ENCODE assay signal across 28 cellular contexts in the genomic region with DNA sequence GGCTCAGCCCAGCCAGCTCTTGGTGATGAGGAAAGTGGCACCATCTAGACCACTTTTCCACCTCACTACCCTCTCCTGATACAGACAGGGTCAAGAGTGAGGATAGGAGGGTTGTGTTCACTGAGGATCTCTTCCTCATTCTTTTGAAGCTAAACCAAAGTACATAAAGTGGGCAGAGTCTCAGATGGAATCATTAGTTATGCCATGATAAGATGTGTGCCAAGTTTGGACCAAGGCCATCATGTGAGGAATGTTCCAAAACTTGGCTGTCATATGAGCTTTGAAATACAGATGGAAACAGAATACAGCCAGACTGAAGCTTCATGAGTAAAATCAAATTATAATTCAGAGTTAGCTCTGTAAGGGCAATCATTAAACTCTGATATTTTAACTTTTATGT. TPM values are rescaled to one million over a fixed set of nuclear protein-coding genes. Genes with fewer than 3 reads are reported as not detected.
"Had no signal": no experiment of that assay in that cellular context is flagged by ENCODE, and none has a peak within 500 bp of the region (broad histone marks: within the 10 kb centered on the region; RNA-seq: fewer than 3 reads in every experiment).

No MANE protein-coding gene starts in this region.

- H3K27ac ChIP-seq: left lung, lower lobe of right lung, neural progenitor cell, neutrophil, right atrium auricular region, right lobe of liver, tibial nerve, vagina had no signal

- H3K4me1 ChIP-seq: left lung, lower lobe of right lung, neural progenitor cell, right atrium auricular region, right lobe of liver, tibial nerve, vagina had no signal

- H3K27ac Mint-ChIP-seq: natural killer cell; nephron progenitor cell; neural progenitor cell; progenitor cell of endocrine pancreas; stimulated activated effector memory CD8-positive, alpha-beta T cell treated with anti-CD3 and anti-CD28 coated beads, Interleukin-12 subunit alpha, Interleukin-12 subunit beta, amount 100 ng/mL, for 72 hours; stimulated activated naive CD8-positive, alpha-beta T cell treated with anti-CD3 and anti-CD28 coated beads, Interleukin-15, Interleukin-2, amounts not matched to agents 100 ng/mL and 50 ng/mL, for 24 hours; type B pancreatic cell had no signal

- H3K4me3 Mint-ChIP-seq: naive B cell; natural killer cell; nephron progenitor cell; neural progenitor cell; stimulated activated effector memory CD8-positive, alpha-beta T cell treated with anti-CD3 and anti-CD28 coated beads, Interleukin-12 subunit alpha, Interleukin-12 subunit beta, amount 100 ng/mL, for 72 hours; stimulated activated naive CD8-positive, alpha-beta T cell treated with anti-CD3 and anti-CD28 coated beads, Interleukin-15, Interleukin-2, amounts not matched to agents 100 ng/mL and 50 ng/mL, for 24 hours; type B pancreatic cell had no signal

- H3K27me3 ChIP-seq: left lung, neural progenitor cell, neutrophil, right atrium auricular region, right lobe of liver, tibial nerve, vagina had no signal

- DNase-seq: hippocampal formation; kidney glomerular epithelial cell; left cardiac atrium; left lung; lower lobe of right lung; mammary epithelial cell; mesenchymal stem cell; naive B cell; natural killer cell; nephron progenitor cell; occipital lobe; right lobe of liver; stimulated activated CD4-positive, alpha-beta T cell treated with anti-CD3 and anti-CD28 coated beads, Interleukin-4, amount 100 ng/mL, for 24 hours; stimulated activated naive CD4-positive, alpha-beta T cell; substantia nigra had no signal

- ATAC-seq: left lung; lower lobe of right lung; natural killer cell; stimulated activated effector memory CD8-positive, alpha-beta T cell treated with anti-CD3 and anti-CD28 coated beads, Interleukin-12 subunit alpha, Interleukin-12 subunit beta, amount 100 ng/mL, for 72 hours had no signal

- H3K9me3 Mint-ChIP-seq: natural killer cell; stimulated activated effector memory CD8-positive, alpha-beta T cell treated with anti-CD3 and anti-CD28 coated beads, Interleukin-12 subunit alpha, Interleukin-12 subunit beta, amount 100 ng/mL, for 72 hours; stimulated activated naive CD8-positive, alpha-beta T cell treated with anti-CD3 and anti-CD28 coated beads, Interleukin-15, Interleukin-2, amounts not matched to agents 100 ng/mL and 50 ng/mL, for 24 hours; type B pancreatic cell had no signal

- H3K4me1 Mint-ChIP-seq: naive B cell; natural killer cell; nephron progenitor cell; neural progenitor cell; stimulated activated effector memory CD8-positive, alpha-beta T cell treated with anti-CD3 and anti-CD28 coated beads, Interleukin-12 subunit alpha, Interleukin-12 subunit beta, amount 100 ng/mL, for 72 hours had no signal

- H3K9me3 ChIP-seq: left lung, lower lobe of right lung, neutrophil, right atrium auricular region, right lobe of liver, tibial nerve, vagina had no signal

- H3K27me3 Mint-ChIP-seq: progenitor cell of endocrine pancreas, type B pancreatic cell had no signal

- H3K4me3 ChIP-seq: left lung, lower lobe of right lung, neural progenitor cell, right atrium auricular region, right lobe of liver, tibial nerve, vagina had no signal

- H3K36me3 ChIP-seq: left lung, lower lobe of right lung, neural progenitor cell, neutrophil, right atrium auricular region, right lobe of liver, tibial nerve, vagina had no signal

- H3K36me3 Mint-ChIP-seq: natural killer cell; neural progenitor cell; stimulated activated effector memory CD8-positive, alpha-beta T cell treated with anti-CD3 and anti-CD28 coated beads, Interleukin-12 subunit alpha, Interleukin-12 subunit beta, amount 100 ng/mL, for 72 hours had no signal

- FAIRE-seq: keratinocyte had no signal

RNA-seq across cellular contexts. Expression of gene ACSM1, which starts 37.2 kb away (rescaled TPM):
- total RNA-seq: left cardiac atrium, occipital lobe, osteocyte, skeletal muscle tissue, temporal lobe had no signal
